20 cellular contexts compared by ENCODE assay signal in genomic region chr20:48329216-48329615, GRCh38.
DNase-seq lines count a peak whose midpoint lies in the region; ATAC-seq, FAIRE-seq and TF ChIP-seq lines count a peak whose summit lies in the region.
"Had no signal": no experiment of that assay in that cellular context is flagged by ENCODE, and none has a peak within 500 bp of the region (broad histone marks: within the 10 kb centered on the region; RNA-seq: fewer than 3 reads in every experiment).

No MANE protein-coding gene starts in this region.

- CTCF ChIA-PET in HepG2 (lab: Yijun Ruan, JAX; ENCODE audit: low intra/inter-chr PET ratio, low total read pairs) (interaction anchor here (1.7 kb wide), 1 partner anchor 292 kb away, joined by 11 read pairs; no protein-coding TSS in a partner anchor), H1 (lab: Charles Lee; ENCODE audit: partially characterized antibody) (interaction anchor here (0.9 to 2.5 kb wide), 8 partner anchors 9 to 605 kb away, joined by 3 to 8 read pairs (median 4); no protein-coding TSS in a partner anchor)

- no peak for TF ChIP-seq CTCF in HepG2 (CRISPR knock-in tag; IDR thresholded peaks at IDR 0.05)
- TF ChIP-seq CTCF in right lobe of liver (IDR thresholded peaks at IDR 0.05), result no peak
- no peak for TF ChIP-seq CTCF in GM23338 (conservative IDR thresholded peaks at IDR 0.05; ENCODE audit: low read depth in 2 of 2)
- TF ChIP-seq CTCF in H1 (IDR thresholded peaks at IDR 0.05; ENCODE audit: control extremely low read depth in 1 of 3, insufficient read depth in 1 of 3, low read depth in 1 of 3, low read length in 3 of 3), result no peak

- no peak overlapping the region for H3K4ac ChIP-seq in H1 (replicated peaks; ENCODE audit: insufficient read length, low read depth, low read length)

- no peak overlapping the region for H3K14ac ChIP-seq in H1 (ENCODE audit: insufficient read length)

- no peak overlapping the region for H2BK12ac ChIP-seq in H1 (ENCODE audit: low read depth, low read length)

- intact Hi-C loops in HepG2 (cut with micrococcal nuclease; ENCODE audit: unreplicated experiment), result no loop called here
- intact Hi-C loops in right lobe of liver (cut with DNase I), result no loop called here

- no peak overlapping the region for H3K23ac ChIP-seq in H1 (ENCODE audit: insufficient read length)

- no peaks in the 10 kb centered on the region for H3K79me1 ChIP-seq in H1 (ENCODE audit: low read depth, low read length)

- H3K4me3 ChIP-seq in HepG2 (replicated peaks in 1 of 3; ENCODE audit: insufficient read depth in 1 of 3, low read depth in 2 of 3, low read length in 3 of 3) (no peak overlapping the region), right lobe of liver (no peak overlapping the region), GM23338 (no peak overlapping the region), H1 (ENCODE audit: extremely low read depth in 1 of 4, insufficient read depth in 2 of 4, low read depth in 3 of 4, low read length in 4 of 4) (no peak overlapping the region)
- H3K4me3 ChIP-seq: BLaER1 had no signal

- no peak overlapping the region for H4K91ac ChIP-seq in H1 (replicated peaks; ENCODE audit: insufficient read length, low read length)

- 41% methylated on average over 4 of the region's 4 CpGs for WGBS in HepG2 (ENCODE audit: low lambda C conversion rate)
- WGBS in right lobe of liver (ENCODE audit: insufficient coverage, low coverage, low lambda C conversion rate, missing lambda C conversion rate), result 76% methylated on average over 3 of the region's 4 CpGs
- WGBS in H1 (ENCODE audit: extremely low coverage in 1 of 2, insufficient coverage in 1 of 2, insufficient read length in 1 of 2, insufficient replicate concordance in 2 of 2, low coverage in 1 of 2, low lambda C conversion rate in 2 of 2, missing lambda C conversion rate in 1 of 2), 2 experiments, result 96% methylated on average over 4 of the region's 4 CpGs; no CpG with 5 or more reads in 1 of the 2 experiments

- H3K27me3 ChIP-seq in HepG2 (ENCODE audit: control insufficient read depth in 1 of 2, insufficient read depth in 2 of 2, low read length in 2 of 2) (peaks cover 1 to 23% of the 10 kb centered on the region in 2 experiments; a peak in 4 of 5 replicates), right lobe of liver (no peaks in the 10 kb centered on the region), GM23338 (ENCODE audit: insufficient read depth) (no peaks in the 10 kb centered on the region), H1 (replicated peaks in 1 of 4; ENCODE audit: control insufficient read depth in 3 of 4, extremely low read depth in 1 of 4, insufficient read depth in 3 of 4, low read length in 3 of 4) (no peaks in the 10 kb centered on the region)
- H3K27me3 ChIP-seq: BE2C, BLaER1 had no signal

- no peak overlapping the region for H3K4me3 Mint-ChIP-seq in GM23338
- H3K4me3 Mint-ChIP-seq: CD4-positive, alpha-beta T cell; CD8-positive, alpha-beta T cell had no signal

- H3K4me2 ChIP-seq in HepG2 (ENCODE audit: low read depth, low read length), result no peak overlapping the region
- H3K4me2 ChIP-seq in GM23338, result no peak overlapping the region
- H3K4me2 ChIP-seq in H1 (ENCODE audit: insufficient read depth in 1 of 2, low read depth in 2 of 2, low read length in 2 of 2), result no peak overlapping the region

- H3K4me1 ChIP-seq in HepG2 (ENCODE audit: insufficient read depth, low read length) (no peaks in the 10 kb centered on the region), right lobe of liver (no peaks in the 10 kb centered on the region), GM23338 (ENCODE audit: insufficient read depth) (no peaks in the 10 kb centered on the region), H1 (replicated peaks in 1 of 4; ENCODE audit: control insufficient read depth in 3 of 4, insufficient read depth in 4 of 4, low read length in 3 of 4) (peaks cover 0 to 4% (median 2%) of the 10 kb centered on the region in 4 experiments; a peak in 3 of 7 replicates)

- no peak for TF ChIP-seq EP300 in HepG2 (IDR thresholded peaks at IDR 0.05; ENCODE audit: low read depth in 2 of 2, low read length in 2 of 2)
- TF ChIP-seq EP300 in HepG2 (CRISPR knock-in tag; IDR thresholded peaks at IDR 0.05; ENCODE audit: borderline replicate concordance), result no peak
- TF ChIP-seq EP300 in H1 (IDR thresholded peaks at IDR 0.05; ENCODE audit: borderline replicate concordance in 1 of 2, low read depth in 2 of 2, low read length in 2 of 2), result no peak

- H3K36me3 Mint-ChIP-seq in GM23338 (ENCODE audit: low read depth), result no peaks in the 10 kb centered on the region
- H3K36me3 Mint-ChIP-seq: CD8-positive, alpha-beta T cell had no signal

- H3K27ac ChIP-seq in HepG2 (ENCODE audit: extremely low read length, insufficient read depth, low read length) (no peak overlapping the region), right lobe of liver (no peak overlapping the region), GM23338 (ENCODE audit: low read depth) (no peak overlapping the region), H1 (ENCODE audit: low read depth, low read length) (no peak overlapping the region)
- H3K27ac ChIP-seq: BLaER1, C4-2B had no signal

- BruUV-seq in HepG2 (replicated peaks; lab: Mats Ljungman, UMichigan), result no TSS peak

- no peak overlapping the region for H2BK5ac ChIP-seq in H1 (ENCODE audit: low read depth, low read length)

- no peaks in the 10 kb centered on the region; the same call in 2 of the 3 replicates for H3K9me3 Mint-ChIP-seq in GM23338
- H3K9me3 Mint-ChIP-seq: CD4-positive, alpha-beta T cell; CD8-positive, alpha-beta T cell had no signal

- DNase-seq in HepG2 (ENCODE audit: low spot score) (no peak), right lobe of liver (no peak), GM23338 (ENCODE audit: low spot score) (no peak), H1 (ENCODE audit: low read depth in 1 of 2, low spot score in 2 of 2) (no peak), germinal center (ENCODE audit: low spot score) (no peak), SKM-1 treated with dmso at 0.1 percent for 144 hours (lab: John Stamatoyannopoulos, UW; ENCODE audit: unreplicated experiment) (no peak), NCI-H1436 treated with DMSO at 0.1 percent for 48 hours (lab: John Stamatoyannopoulos, UW) (no peak)
- DNase-seq: CD4-positive, alpha-beta T cell; CD8-positive, alpha-beta T cell; DMS79 treated with DMSO at 0.1 percent for 48 hours; GF-D8 had no signal

- FAIRE-seq in HepG2 (lab: Jason Lieb, UNC) (no peak), H1 (lab: Jason Lieb, UNC) (no peak)
- FAIRE-seq: A204.1, D721Med, G401.6, GM12891, GM19239 had no signal

- no peaks in the 10 kb centered on the region for H3K79me2 ChIP-seq in HepG2 (ENCODE audit: insufficient read depth, low read length)
- no peaks in the 10 kb centered on the region for H3K79me2 ChIP-seq in GM23338 (replicated peaks; ENCODE audit: insufficient read depth)
- no peaks in the 10 kb centered on the region for H3K79me2 ChIP-seq in H1 (ENCODE audit: control insufficient read depth in 1 of 2, insufficient read depth in 2 of 2, low read length in 2 of 2)

- no peak overlapping the region for H4K5ac ChIP-seq in H1 (ENCODE audit: insufficient read length, low read depth, low read length)

- H3K18ac ChIP-seq in H1 (ENCODE audit: extremely low read depth, low read length), result no peak overlapping the region

- H3K9ac ChIP-seq in HepG2 (ENCODE audit: insufficient read depth, low read depth, low read length) (no peak overlapping the region), H1 (replicated peaks in 1 of 4; ENCODE audit: extremely low read depth in 1 of 4, low read depth in 3 of 4, low read length in 3 of 4) (no peak overlapping the region)
- H3K9ac ChIP-seq: BLaER1 had no signal

- peaks cover 12% of the 10 kb centered on the region for H3K27me3 Mint-ChIP-seq in GM23338 (ENCODE audit: insufficient read depth, low read depth, poor library complexity)

- no peaks in the 10 kb centered on the region for H3K9me2 ChIP-seq in GM23338 (ENCODE audit: insufficient read depth)

- no peak overlapping the region for H2BK120ac ChIP-seq in H1 (replicated peaks; ENCODE audit: low read depth, low read length)

- POLR2A ChIA-PET in HepG2 (lab: Yijun Ruan, JAX), result no interaction called here
- POLR2A ChIA-PET in H1 (lab: Charles Lee; ENCODE audit: partially characterized antibody), result no interaction called here

- in situ Hi-C loops in HepG2 (cut with HindIII; ENCODE audit: extremely low pct_ligation_motif_present, low pct_unique_long_range_greater_than_20kb), result no loop called here

- no peak overlapping the region for H4K8ac ChIP-seq in H1 (ENCODE audit: extremely low read depth, insufficient read depth, low read length)

- H3K56ac ChIP-seq in H1 (replicated peaks; ENCODE audit: insufficient read length, low read depth, low read length), result no peak overlapping the region

- ATAC-seq in HepG2 (no peak), right lobe of liver (no peak), GM23338 (no peak)
- ATAC-seq: CD8-positive, alpha-beta T cell had no signal

- H2AK5ac ChIP-seq in H1 (ENCODE audit: low read depth, low read length), result no peak overlapping the region

- H2BK20ac ChIP-seq in H1 (ENCODE audit: low read length), result peak overlapping the region; percentile 90; the same call in 1 of the 2 replicates

- TF ChIP-seq POLR2A in HepG2 (IDR thresholded peaks at IDR 0.05; ENCODE audit: insufficient read depth in 1 of 2, low read depth in 2 of 2, low read length in 2 of 2) (no peak), right lobe of liver (IDR thresholded peaks at IDR 0.05) (no peak), H1 (IDR thresholded peaks at IDR 0.05; ENCODE audit: control extremely low read depth in 1 of 2, low read depth in 2 of 2, low read length in 2 of 2) (no peak)

- H3K4me1 Mint-ChIP-seq in GM23338, result peaks cover 12% of the 10 kb centered on the region

- H3K23me2 ChIP-seq in H1 (ENCODE audit: low read depth, low read length), result no peaks in the 10 kb centered on the region

- H2BK15ac ChIP-seq in H1 (ENCODE audit: low read length), result no peak overlapping the region; the same call in 1 of the 2 replicates

- no peak overlapping the region for H3K27ac Mint-ChIP-seq in GM23338
- H3K27ac Mint-ChIP-seq: CD4-positive, alpha-beta T cell; CD8-positive, alpha-beta T cell had no signal

- H4K20me1 ChIP-seq in HepG2 (ENCODE audit: insufficient read depth, low read length), result no peaks in the 10 kb centered on the region
- no peaks in the 10 kb centered on the region for H4K20me1 ChIP-seq in GM23338 (replicated peaks; ENCODE audit: insufficient read depth)
- H4K20me1 ChIP-seq in H1 (replicated peaks in 1 of 2; ENCODE audit: control insufficient read depth in 1 of 2, insufficient read depth in 2 of 2, low read length in 2 of 2), result no peaks in the 10 kb centered on the region
- H4K20me1 ChIP-seq: BLaER1 had no signal

- H3F3A ChIP-seq in GM23338 (replicated peaks; ENCODE audit: low read depth), result no peaks in the 10 kb centered on the region

- H2AFZ ChIP-seq in HepG2 (ENCODE audit: low read length), result no peak overlapping the region
- peak overlapping the region; percentile 80; the same call in 1 of the 2 replicates for H2AFZ ChIP-seq in GM23338
- no peak overlapping the region; the same call in 1 of the 2 replicates for H2AFZ ChIP-seq in H1 (ENCODE audit: low read length)

- TF ChIP-seq RAD21 in HepG2 (CRISPR knock-in tag; IDR thresholded peaks at IDR 0.05) (no peak), H1 (IDR thresholded peaks at IDR 0.05 in 1 of 2, conservative IDR thresholded peaks at IDR 0.05 in 1 of 2; ENCODE audit: low read depth in 2 of 2, low read length in 2 of 2) (no peak)

- H3K9me3 ChIP-seq in HepG2 (ENCODE audit: low read length), result no peaks in the 10 kb centered on the region
- H3K9me3 ChIP-seq in right lobe of liver, result no peaks in the 10 kb centered on the region
- H3K9me3 ChIP-seq in H1 (ENCODE audit: insufficient read depth in 2 of 2, low read depth in 1 of 2, low read length in 1 of 2), result no peaks in the 10 kb centered on the region
- H3K9me3 ChIP-seq: BE2C, BLaER1, Caco-2 had no signal

- H3K36me3 ChIP-seq in HepG2 (replicated peaks in 1 of 2; ENCODE audit: control insufficient read depth in 1 of 2, insufficient read depth in 2 of 2, low read length in 2 of 2) (no peaks in the 10 kb centered on the region), right lobe of liver (no peaks in the 10 kb centered on the region), GM23338 (ENCODE audit: insufficient read depth) (no peaks in the 10 kb centered on the region), H1 (ENCODE audit: control insufficient read depth in 2 of 4, insufficient read depth in 4 of 4, low read length in 3 of 4) (no peaks in the 10 kb centered on the region)
- H3K36me3 ChIP-seq: BE2C, BLaER1 had no signal
